Comparison of ENCODE assay signal across 8 cellular contexts in the genomic region with DNA sequence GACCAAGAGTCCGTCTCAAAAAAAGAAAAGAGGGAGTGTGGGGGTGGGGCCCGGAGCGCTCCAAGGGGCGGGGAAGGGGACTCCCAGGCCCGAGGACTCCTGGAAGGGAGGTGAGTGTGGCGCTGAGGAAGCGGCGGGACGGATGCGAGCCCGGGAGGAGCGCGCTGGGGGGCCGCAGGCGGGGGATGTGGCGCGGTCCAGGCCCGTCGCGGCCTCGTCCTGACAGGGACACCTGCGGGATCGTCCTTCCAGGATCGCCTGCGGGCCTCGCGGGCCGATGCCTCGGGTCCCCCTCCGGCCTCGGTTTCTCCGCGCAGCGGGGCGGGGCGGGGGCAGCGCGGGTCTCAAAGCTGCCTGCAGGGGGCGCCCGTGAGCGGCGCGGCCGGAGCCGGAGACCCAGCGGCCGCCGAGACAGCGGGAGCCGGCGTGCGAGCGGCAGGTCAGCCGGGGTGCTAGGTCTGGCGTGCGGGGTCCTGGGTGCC. TPM values are rescaled to one million over a fixed set of nuclear protein-coding genes. Genes with fewer than 3 reads are reported as not detected.
DNase-seq lines count a peak whose midpoint lies in the region; ATAC-seq, FAIRE-seq and TF ChIP-seq lines count a peak whose summit lies in the region.

No MANE protein-coding gene starts in this region.

- peaks cover 37% of the 10 kb centered on the region for H3K4me1 ChIP-seq in CD4-positive, alpha-beta memory T cell (ENCODE audit: insufficient read depth, low read length)
- peaks cover 0 to 18% (median 0%) of the 10 kb centered on the region in 4 donors for H3K4me1 ChIP-seq in right lobe of liver

- ATAC-seq in activated CD4-positive, CD25-positive, alpha-beta regulatory T cell treated with anti-CD3 and anti-CD28 coated beads, Interleukin-2, amount 50 U/mL, for 24 hours: peak; percentile 29 to 34
- ATAC-seq in right lobe of liver: peak; percentile 44 to 74 (median 54)

- H3K4me3 ChIP-seq in CD4-positive, alpha-beta memory T cell (ENCODE audit: low read length in 2 of 2): peak overlapping the region in 1 of 2 donors; percentile 32
- peak overlapping the region; percentile 58 to 65 (median 59) for H3K4me3 ChIP-seq in right lobe of liver

- peaks cover 26 to 41% (median 33%) of the 10 kb centered on the region in 4 donors for H3K4me1 Mint-ChIP-seq in CD4-positive, alpha-beta memory T cell
- peaks cover 9% of the 10 kb centered on the region for H3K4me1 Mint-ChIP-seq in chondrocyte (ENCODE audit: low read depth)

- whole genome bisulfite sequencing in right lobe of liver (ENCODE audit: insufficient coverage, low coverage, low lambda C conversion rate, missing lambda C conversion rate): 1% methylated on average over 11 of the region's 56 CpGs

- CTCF ChIA-PET in CD4-positive, alpha-beta memory T cell (lab: Charles Lee; ENCODE audit: partially characterized antibody): interaction anchor here (1.0 to 7.2 kb wide), 10 partner anchors 11 to 99 kb away, joined by 3 to 82 read pairs (median 14); no protein-coding TSS in a partner anchor

- POLR2A ChIA-PET in CD4-positive, alpha-beta memory T cell (lab: Charles Lee; ENCODE audit: partially characterized antibody): interaction anchor here (1.0 to 2.0 kb wide), 5 partner anchors 11 to 98 kb away, joined by 4 to 10 read pairs (median 5); no protein-coding TSS in a partner anchor

- H3K27ac ChIP-seq in CD4-positive, alpha-beta memory T cell (ENCODE audit: low read depth, low read length): no peak overlapping the region
- peak overlapping the region in 2 of 3 donors; percentile 59 to 82 for H3K27ac ChIP-seq in right lobe of liver

- no peaks in the 10 kb centered on the region for H3K27me3 Mint-ChIP-seq in CD4-positive, alpha-beta memory T cell
- H3K27me3 Mint-ChIP-seq in chondrocyte (ENCODE audit: low read depth): peaks cover 9% of the 10 kb centered on the region

- peak; percentile 91 for TF ChIP-seq CTCF in chondrocyte (IDR thresholded peaks at IDR 0.05)
- peak; percentile 89 to 94 (median 91) for TF ChIP-seq CTCF in right lobe of liver (IDR thresholded peaks at IDR 0.05)

- no peak for TF ChIP-seq POLR2A in right lobe of liver (IDR thresholded peaks at IDR 0.05)

- intact Hi-C loops in CD4-positive, alpha-beta memory T cell (cut with micrococcal nuclease): loop anchor here (1.0 to 5.0 kb wide), 2 partner anchors 98 to 334 kb away; no protein-coding TSS in a partner anchor
- intact Hi-C loops in right lobe of liver (cut with DNase I): loop anchor here in 1 of 2 donors (10.0 kb wide), 1 partner anchor 61 kb away; no protein-coding TSS in a partner anchor

- H3K9me3 ChIP-seq in CD4-positive, alpha-beta memory T cell (ENCODE audit: control insufficient read depth in 1 of 2, low read length in 2 of 2): no peaks in the 10 kb centered on the region
- no peaks in the 10 kb centered on the region for H3K9me3 ChIP-seq in right lobe of liver

- H3K36me3 Mint-ChIP-seq in CD4-positive, alpha-beta memory T cell: peaks cover 0 to 11% of the 10 kb centered on the region in 2 donors
- no peaks in the 10 kb centered on the region for H3K36me3 Mint-ChIP-seq in chondrocyte (ENCODE audit: low read depth)

- peak overlapping the region in 7 of 8 donors; percentile 40 to 75 (median 65) for H3K4me3 Mint-ChIP-seq in CD4-positive, alpha-beta memory T cell
- H3K4me3 Mint-ChIP-seq in chondrocyte (ENCODE audit: unreplicated experiment): peak overlapping the region; percentile 42

- peak in 4 of 5 donors; percentile 44 to 64 (median 57) for DNase-seq in CD4-positive, alpha-beta memory T cell
- DNase-seq in HTR-8/SVneo (ENCODE audit: insufficient read length, low spot score) (peak; percentile 57), chondrocyte (ENCODE audit: low spot score) (no peak), right lobe of liver (peak in 2 of 3 donors; percentile 75), A172 (ENCODE audit: low spot score) (no peak), RCC 7860 (ENCODE audit: low spot score) (no peak)
- peak; percentile 56 for DNase-seq in stimulated activated CD8-positive, alpha-beta memory T cell treated with anti-CD3 and anti-CD28 coated beads, Interleukin-15, amount 100 ng/mL, for 24 hours (ENCODE audit: low read depth)

- H3K27me3 ChIP-seq in CD4-positive, alpha-beta memory T cell (ENCODE audit: insufficient read depth, low read length): no peaks in the 10 kb centered on the region
- no peaks in the 10 kb centered on the region for H3K27me3 ChIP-seq in right lobe of liver

- FAIRE-seq in HTR-8/SVneo (lab: Jason Lieb, UNC): no peak
- FAIRE-seq in RCC 7860 (lab: Jason Lieb, UNC): no peak

- peak overlapping the region in 1 of 7 donors; percentile 86 for H3K27ac Mint-ChIP-seq in CD4-positive, alpha-beta memory T cell
- no peak overlapping the region for H3K27ac Mint-ChIP-seq in chondrocyte (ENCODE audit: unreplicated experiment)

- no peaks in the 10 kb centered on the region for H3K36me3 ChIP-seq in CD4-positive, alpha-beta memory T cell (ENCODE audit: insufficient read depth, low read length)
- H3K36me3 ChIP-seq in right lobe of liver: no peaks in the 10 kb centered on the region

- H3K9me3 Mint-ChIP-seq in CD4-positive, alpha-beta memory T cell: peaks cover 0 to 6% (median 0%) of the 10 kb centered on the region in 8 donors
- no peaks in the 10 kb centered on the region for H3K9me3 Mint-ChIP-seq in chondrocyte (ENCODE audit: low read depth)

RNA-seq across cellular contexts. Expression of a gene that starts 3.8 kb away (rescaled TPM):
- 10 to 100 TPM; 34.5 to 35.0 TPM for total RNA-seq in CD4-positive, alpha-beta memory T cell
- 10 to 100 TPM; 66.7 to 74.7 TPM for polyA plus RNA-seq in CD4-positive, alpha-beta memory T cell
- total RNA-seq in chondrocyte (2.3 to 3.6 TPM (median 2.4 TPM) in 3 replicates), right lobe of liver (1 to 10 TPM; 2.0 to 7.7 (median 3.6) TPM)
- 0.52 and 5.1 TPM in 2 replicates for total RNA-seq in A172 (2014; rRNA removed; shearing (Covaris generic))

Comparison
In these comparisons a context has a peak if more than half of its experiments do, and no peak if none do; other contexts are left out.
1. DNase-seq: peak in CD4-positive, alpha-beta memory T cell (4 of 5), HTR-8/SVneo (single experiment), right lobe of liver (2 of 3) and stimulated activated CD8-positive, alpha-beta memory T cell treated with anti-CD3 and anti-CD28 coated beads, Interleukin-15, amount 100 ng/mL, for 24 hours (single experiment); none in chondrocyte (single experiment), A172 (single experiment) and RCC 7860 (single experiment).